In genomic region chr17:78398390-78398789, GRCh38 we compare ENCODE assay signal across 20 cellular contexts. TPM values are rescaled to one million over a fixed set of nuclear protein-coding genes. Genes with fewer than 3 reads are reported as not detected.
DNase-seq lines count a peak whose midpoint lies in the region; ATAC-seq and TF ChIP-seq lines count a peak whose summit lies in the region.
"Had no signal": no experiment of that assay in that cellular context is flagged by ENCODE, and none has a peak within 500 bp of the region (broad histone marks: within the 10 kb centered on the region; RNA-seq: fewer than 3 reads in every experiment).

No MANE protein-coding gene starts in this region.

- no peak overlapping the region for H3K23ac ChIP-seq in neuronal stem cell (ENCODE audit: low read depth, low read length, poor library complexity)

- no peak for DNase-seq in cardiac muscle cell (ENCODE audit: low read depth in 1 of 2, low spot score in 1 of 2)
- no peak for DNase-seq in Right ventricle myocardium superior
- DNase-seq in ascending aorta (ENCODE audit: low spot score in 2 of 2), result no peak
- no peak for DNase-seq in neuronal stem cell (ENCODE audit: low spot score)
- DNase-seq in SHP77 treated with DMSO at 0.1 percent for 48 hours (lab: John Stamatoyannopoulos, UW), result no peak
- DNase-seq in ACHN, result no peak
- DNase-seq in islet precursor cell, result no peak
- DNase-seq: activated naive CD8-positive, alpha-beta T cell treated with anti-CD3 and anti-CD28 coated beads, Interleukin-2, amount 10 ng/mL, durations not matched to agents 7 days and 5 days; activated T-cell treated with anti-CD3 and anti-CD28 coated beads, Interleukin-2, amount 50 U/mL, for 48 hours; DMS79; left colon; MG63; naive thymus-derived CD4-positive, alpha-beta T cell; NCI-H1417 treated with DMSO at 0.1 percent for 48 hours; NCI-H524 treated with DMSO at 0.1 percent for 48 hours; SK-N-SH; T-helper 9 cell; uterus had no signal

- H3K36me3 ChIP-seq in cardiac muscle cell (peaks cover 30% of the 10 kb centered on the region), ascending aorta (peaks cover 44 to 58% of the 10 kb centered on the region in 2 donors), neuronal stem cell (replicated peaks in 1 of 2; ENCODE audit: control insufficient read depth in 2 of 2, insufficient read depth in 2 of 2, low read length in 2 of 2) (peaks cover 57 to 94% of the 10 kb centered on the region in 2 donors)
- H3K36me3 ChIP-seq: uterus had no signal

- no peak for ATAC-seq in Right ventricle myocardium superior (ENCODE audit: poor library complexity)
- ATAC-seq: left colon; naive thymus-derived CD4-positive, alpha-beta T cell; WTC11 had no signal

- H3K18ac ChIP-seq in neuronal stem cell (ENCODE audit: low read length), result no peak overlapping the region

- no peak overlapping the region for H2BK15ac ChIP-seq in neuronal stem cell (ENCODE audit: low read length)

- H3K4me1 ChIP-seq in cardiac muscle cell (ENCODE audit: low read depth) (peaks cover 4% of the 10 kb centered on the region), ascending aorta (peaks cover 6 to 27% of the 10 kb centered on the region in 2 donors), neuronal stem cell (ENCODE audit: control insufficient read depth in 2 of 2, insufficient read depth in 1 of 2, low read depth in 1 of 2, low read length in 2 of 2) (no peaks in the 10 kb centered on the region)

- TF ChIP-seq CTCF in cardiac muscle cell (IDR thresholded peaks at IDR 0.05; ENCODE audit: low read depth, low read length) (no peak), ascending aorta (IDR thresholded peaks at IDR 0.05) (no peak)

- no peak overlapping the region for H2BK12ac ChIP-seq in neuronal stem cell (ENCODE audit: low read length)

- H3K79me1 ChIP-seq in neuronal stem cell (ENCODE audit: low read depth, low read length), result peaks cover 19% of the 10 kb centered on the region

- H2AFZ ChIP-seq in neuronal stem cell (ENCODE audit: low read length), result no peak overlapping the region
- H2AFZ ChIP-seq: parathyroid adenoma had no signal

- H3K27me3 ChIP-seq in cardiac muscle cell (no peaks in the 10 kb centered on the region), ascending aorta (no peaks in the 10 kb centered on the region), neuronal stem cell (ENCODE audit: control insufficient read depth in 3 of 3, insufficient read depth in 3 of 3, low read depth in 1 of 3, low read length in 3 of 3) (peaks cover 0 to 2% (median 0%) of the 10 kb centered on the region in 3 experiments)
- H3K27me3 ChIP-seq: MG63, uterus had no signal

- H3K4me2 ChIP-seq in neuronal stem cell (ENCODE audit: insufficient read depth, low read length, poor library complexity, severe bottlenecking), result no peak overlapping the region
- H3K4me2 ChIP-seq: SK-N-SH had no signal

- peak overlapping the region; percentile 92 for H3K27ac ChIP-seq in cardiac muscle cell
- H3K27ac ChIP-seq in ascending aorta, result peak overlapping the region; percentile 84 to 89
- no peak overlapping the region for H3K27ac ChIP-seq in neuronal stem cell (replicated peaks; ENCODE audit: low read length)
- H3K27ac ChIP-seq: parathyroid adenoma had no signal

- in situ Hi-C loops in ACHN (cut with HindIII; ENCODE audit: low pct_ligation_motif_present, low pct_unique_long_range_greater_than_20kb, low sequenced_read_pairs), result no loop called here

- H3K14ac ChIP-seq in neuronal stem cell (ENCODE audit: low read length), result no peak overlapping the region

- no peak overlapping the region for H4K8ac ChIP-seq in neuronal stem cell (ENCODE audit: low read depth, low read length)

- H3K4me3 ChIP-seq in cardiac muscle cell (no peak overlapping the region), ascending aorta (no peak overlapping the region), neuronal stem cell (ENCODE audit: low read length in 2 of 2) (no peak overlapping the region)
- H3K4me3 ChIP-seq: MG63, uterus had no signal

- intact Hi-C loops in Right ventricle myocardium superior (cut with DNase I), result no loop called here
- intact Hi-C loops in ascending aorta (cut with DNase I), result loop anchor here (2.0 kb wide), 1 partner anchor 22 kb away; no protein-coding TSS in a partner anchor

- H4K91ac ChIP-seq in neuronal stem cell (ENCODE audit: low read depth, low read length, poor library complexity), result no peak overlapping the region

- H3K9ac ChIP-seq in neuronal stem cell (ENCODE audit: low read depth, low read length, poor library complexity), result no peak overlapping the region
- H3K9ac ChIP-seq: parathyroid adenoma, SK-N-SH had no signal

- WGBS in neuronal stem cell (ENCODE audit: extremely low coverage in 2 of 2, insufficient read length in 2 of 2, insufficient replicate concordance in 1 of 2), 2 donors, result no CpG with 5 or more reads among the region's 3 CpGs

- H2AK5ac ChIP-seq in neuronal stem cell (ENCODE audit: low read depth, low read length), result no peak overlapping the region

- no peak overlapping the region for H3K4ac ChIP-seq in neuronal stem cell (ENCODE audit: low read length)

- no peak overlapping the region for H2BK120ac ChIP-seq in neuronal stem cell (ENCODE audit: low read depth, low read length)

- H2BK5ac ChIP-seq in neuronal stem cell (ENCODE audit: low read length), result peak overlapping the region; percentile 42

- H3K9me3 ChIP-seq in cardiac muscle cell (ENCODE audit: low read depth), result no peaks in the 10 kb centered on the region
- H3K9me3 ChIP-seq in ascending aorta, result no peaks in the 10 kb centered on the region
- no peaks in the 10 kb centered on the region for H3K9me3 ChIP-seq in neuronal stem cell (replicated peaks in 1 of 2; ENCODE audit: control insufficient read depth in 2 of 2, insufficient read depth in 1 of 2, low read depth in 1 of 2, low read length in 2 of 2)
- H3K9me3 ChIP-seq: MG63, SK-N-SH, uterus had no signal

RNA-seq across cellular contexts. Expression of gene PGS1, which starts 19.9 kb away (rescaled TPM):
- total RNA-seq in cardiac muscle cell (52.5 and 64.7 TPM in 2 replicates), Right ventricle myocardium superior (18.1 TPM), ascending aorta (41.8 TPM)
- polyA plus RNA-seq in cardiac muscle cell, result 46.7 and 50.7 TPM in 2 replicates
- polyA plus RNA-seq in neuronal stem cell (2013, experiment 1 of 2), result 28.6 TPM
- 27.5 TPM for polyA plus RNA-seq in neuronal stem cell (2013, experiment 2 of 2)

RNA-seq across cellular contexts. Expression of gene SOCS3, which starts 38.5 kb away (rescaled TPM):
- total RNA-seq in cardiac muscle cell (51.7 and 59.0 TPM in 2 replicates), Right ventricle myocardium superior (10.5 TPM), ascending aorta (620 TPM)
- 33.3 and 45.5 TPM in 2 replicates for polyA plus RNA-seq in cardiac muscle cell
- polyA plus RNA-seq in neuronal stem cell (2013, experiment 1 of 2), result 17.8 TPM
- 18.2 TPM for polyA plus RNA-seq in neuronal stem cell (2013, experiment 2 of 2)

Comparison
In these comparisons a context has a peak if more than half of its experiments do, and no peak if none do; other contexts are left out.
1. RNA of gene SOCS3, which starts 38.5 kb away (total RNA-seq): 620 TPM in ascending aorta (single experiment); 51.7 to 59.0 TPM in cardiac muscle cell and 10.5 TPM in Right ventricle myocardium superior (single experiment); every median in the first group is over 10 times any median in the second.